ENCODE assay signal across 10 cellular contexts in genomic region chr6:99348220-99348822, GRCh38. TPM values are rescaled to one million over a fixed set of nuclear protein-coding genes. Genes with fewer than 3 reads are reported as not detected.
DNase-seq lines count a peak whose midpoint lies in the region; ATAC-seq and TF ChIP-seq lines count a peak whose summit lies in the region.
"Had no signal": no experiment of that assay in that cellular context is flagged by ENCODE, and none has a peak within 500 bp of the region (broad histone marks: within the 10 kb centered on the region; RNA-seq: fewer than 3 reads in every experiment).

No MANE protein-coding gene starts in this region.

- H3K27me3 ChIP-seq in SJCRH30 (peaks cover 4% of the 10 kb centered on the region; the same call in 1 of the 2 replicates), esophagus squamous epithelium (peaks cover 0 to 48% (median 0%) of the 10 kb centered on the region in 4 donors), sigmoid colon (peaks cover 0 to 3% (median 0%) of the 10 kb centered on the region in 3 donors)

- intact Hi-C loops in esophagus squamous epithelium (cut with DNase I) (no loop called here), sigmoid colon (cut with DNase I) (loop anchor here (2.0 kb wide), 2 partner anchors 14 to 46 kb away; partner anchors contain the start of gene COQ3)

- peaks cover 10% of the 10 kb centered on the region; the same call in 1 of the 2 replicates for H3K4me1 ChIP-seq in SJCRH30
- peaks cover 0 to 24% (median 0%) of the 10 kb centered on the region in 3 donors for H3K4me1 ChIP-seq in esophagus squamous epithelium
- peaks cover 0 to 47% (median 13%) of the 10 kb centered on the region in 4 donors for H3K4me1 ChIP-seq in sigmoid colon

- H3K4me3 ChIP-seq in SJCRH30 (peak overlapping the region; percentile 84), esophagus squamous epithelium (peak overlapping the region; percentile 44 to 78 (median 72)), sigmoid colon (peak overlapping the region; percentile 49 to 90 (median 76))
- H3K4me3 ChIP-seq: GM12878 had no signal

- no peak overlapping the region for H3K27ac ChIP-seq in SJCRH30
- peak overlapping the region; percentile 56 to 88 (median 79) for H3K27ac ChIP-seq in esophagus squamous epithelium
- peak overlapping the region; percentile 92 to 93 (median 93) for H3K27ac ChIP-seq in sigmoid colon
- H3K27ac ChIP-seq: GM23248 had no signal

- H3K36me3 ChIP-seq in SJCRH30 (no peaks in the 10 kb centered on the region), esophagus squamous epithelium (no peaks in the 10 kb centered on the region), sigmoid colon (no peaks in the 10 kb centered on the region)

- TF ChIP-seq CTCF in esophagus squamous epithelium (IDR thresholded peaks at IDR 0.05) (no peak), sigmoid colon (IDR thresholded peaks at IDR 0.05) (no peak)

- no peak for TF ChIP-seq POLR2A in esophagus squamous epithelium (IDR thresholded peaks at IDR 0.05)
- no peak for TF ChIP-seq POLR2A in sigmoid colon (IDR thresholded peaks at IDR 0.05)

- no peak for ATAC-seq in GM21825 (IDR thresholded peaks at IDR 0.05; ENCODE audit: unreplicated experiment)
- ATAC-seq in HG03571 (IDR thresholded peaks at IDR 0.05; ENCODE audit: unreplicated experiment) = no peak
- ATAC-seq: GM12878 had no signal

- 73 to 75% methylated on average over 11 of the region's 11 CpGs for WGBS in esophagus squamous epithelium, 2 donors
- 81 to 85% methylated on average over 11 of the region's 11 CpGs for WGBS in sigmoid colon, 2 donors

- H3K9me3 ChIP-seq in SJCRH30 (replicated peaks) (no peaks in the 10 kb centered on the region), esophagus squamous epithelium (no peaks in the 10 kb centered on the region), sigmoid colon (no peaks in the 10 kb centered on the region)

- peak; percentile 36 for DNase-seq in NCI-H2107 treated with DMSO at 0.1 percent for 48 hours (lab: John Stamatoyannopoulos, UW; ENCODE audit: unreplicated experiment)
- DNase-seq in NCI-H2107 (lab: John Stamatoyannopoulos, UW) = no peak
- DNase-seq in SJCRH30 = no peak
- DNase-seq in esophagus squamous epithelium (lab: John Stamatoyannopoulos, UW) = no peak
- no peak for DNase-seq in sigmoid colon
- DNase-seq in stimulated activated CD4-positive, alpha-beta T cell treated with anti-CD3 and anti-CD28 coated beads, Interleukin-1b, Interleukin-23, amount 100 ng/mL, for 48 hours = no peak
- DNase-seq: GM23248 had no signal

- no peak for TF ChIP-seq EP300 in sigmoid colon (IDR thresholded peaks at IDR 0.05)

RNA-seq across cellular contexts. Expression of gene FAXC, which starts 1.2 kb away (rescaled TPM):
- total RNA-seq in SJCRH30 (2014; rRNA removed; shearing (Covaris generic)) = 5.0 and 7.4 TPM in 2 replicates
- total RNA-seq in esophagus squamous epithelium (10 to 100 TPM in 1 of 4 donors, 1 to 10 TPM in 3; 1.3 to 10.7 (median 4.6) TPM), sigmoid colon (10 to 100 TPM; 23.1 to 54.0 (median 39.0) TPM)
- 1 to 10 TPM in 2 of 3 donors, under 1 TPM in 1; under 0.01 to 2.3 (median 1.4) TPM for polyA plus RNA-seq in sigmoid colon
- total RNA-seq: GM12878 had no signal
- polyA plus RNA-seq: GM12878 had no signal

RNA-seq across cellular contexts. Expression of gene COQ3, which starts 45.7 kb away (rescaled TPM):
- total RNA-seq in SJCRH30 (2014; rRNA removed; shearing (Covaris generic)) = 13.9 and 15.9 TPM in 2 replicates
- total RNA-seq in esophagus squamous epithelium (10 to 100 TPM in 2 of 4 donors, 1 to 10 TPM in 2; 5.7 to 11.5 (median 9.0) TPM), sigmoid colon (1 to 10 TPM; 3.0 to 7.9 (median 7.4) TPM)
- polyA plus RNA-seq in sigmoid colon = 10 to 100 TPM; 10.5 to 13.2 (median 12.6) TPM
